In genomic region chr15:67863442-67863987, GRCh38 we compare ENCODE assay signal across 8 cellular contexts. TPM values are rescaled to one million over a fixed set of nuclear protein-coding genes. Genes with fewer than 3 reads are reported as not detected.
DNase-seq lines count a peak whose midpoint lies in the region; ATAC-seq, FAIRE-seq and TF ChIP-seq lines count a peak whose summit lies in the region.

No MANE protein-coding gene starts in this region.

- no peaks in the 10 kb centered on the region for H3K9me3 ChIP-seq in keratinocyte (ENCODE audit: control insufficient read depth, low read depth, low read length)

- H3K36me3 ChIP-seq in keratinocyte (ENCODE audit: control insufficient read depth in 2 of 2, extremely low read depth in 1 of 2, insufficient read depth in 2 of 2, low read length in 2 of 2): no peaks in the 10 kb centered on the region

- FAIRE-seq in keratinocyte (lab: Jason Lieb, UNC): no peak

- TF ChIP-seq CTCF in WI38 (IDR thresholded peaks at IDR 0.05; ENCODE audit: low read depth, low read length): peak; percentile 82
- peak; percentile 72 for TF ChIP-seq CTCF in cardiac fibroblast (IDR thresholded peaks at IDR 0.05; ENCODE audit: low read depth, low read length)
- peak; percentile 67 to 98 (median 91) for TF ChIP-seq CTCF in keratinocyte (optimal IDR thresholded peaks at IDR 0.05 in 1 of 3, IDR thresholded peaks at IDR 0.05 in 1 of 3, conservative IDR thresholded peaks at IDR 0.05 in 1 of 3; ENCODE audit: extremely low read depth in 1 of 3, insufficient read depth in 2 of 3, low read length in 3 of 3)

- H3K9ac ChIP-seq in keratinocyte (ENCODE audit: control insufficient read depth, extremely low read depth, insufficient read depth, low read length): peak overlapping the region; percentile 52

- no peaks in the 10 kb centered on the region for H3K27me3 ChIP-seq in keratinocyte (ENCODE audit: control insufficient read depth, extremely low read depth, insufficient read depth, low read length)

- dilution Hi-C loops in keratinocyte (cut with MboI; ENCODE audit: extremely low pct_ligation_motif_present, low sequenced_read_pairs): no loop called here

- H3K4me3 ChIP-seq in WI38 (ENCODE audit: low read depth, low read length) (peak overlapping the region; percentile 46), cardiac fibroblast (replicated peaks in 1 of 2; ENCODE audit: low read depth in 2 of 2, low read length in 2 of 2) (peak overlapping the region; percentile 42 to 53), keratinocyte (ENCODE audit: control insufficient read depth in 2 of 3, extremely low read depth in 1 of 3, insufficient read depth in 2 of 3, low read depth in 1 of 3, low read length in 3 of 3) (peak overlapping the region; percentile 22 to 42 (median 41))

- peak; percentile 46 for DNase-seq in NCI-H2029 (lab: John Stamatoyannopoulos, UW)
- no peak for DNase-seq in NCI-H2029 treated with DMSO at 0.1 percent for 48 hours (lab: John Stamatoyannopoulos, UW)
- DNase-seq in NCI-H2171 (lab: John Stamatoyannopoulos, UW): peak; percentile 26
- peak; percentile 72 to 87 for DNase-seq in cardiac fibroblast (ENCODE audit: low read depth in 2 of 2)
- DNase-seq in keratinocyte (ENCODE audit: low read depth, low spot score): no peak
- peak; percentile 41 to 68 for DNase-seq in stimulated activated CD4-positive, alpha-beta T cell treated with anti-CD3 and anti-CD28 coated beads, Interleukin-15, amount 100 ng/mL, for 1 hour (ENCODE audit: low read depth in 1 of 2, low spot score in 1 of 2)

- H3K4me1 ChIP-seq in keratinocyte (ENCODE audit: control insufficient read depth, extremely low read depth, insufficient read depth, low read length): peaks cover 4% of the 10 kb centered on the region

- peak overlapping the region; percentile 74 for H2AFZ ChIP-seq in keratinocyte (ENCODE audit: control insufficient read depth, low read length)

- peak overlapping the region; percentile 85 for H3K4me2 ChIP-seq in keratinocyte (ENCODE audit: control insufficient read depth, extremely low read depth, insufficient read depth, low read depth, low read length)

- no peak overlapping the region for H3K27ac ChIP-seq in keratinocyte (ENCODE audit: control insufficient read depth, insufficient read depth, low read length)

- peak; percentile 81 for ATAC-seq in HG03064 (IDR thresholded peaks at IDR 0.05; ENCODE audit: low read depth, unreplicated experiment)

- no peaks in the 10 kb centered on the region for H3K79me2 ChIP-seq in keratinocyte (ENCODE audit: control insufficient read depth, insufficient read depth, low read length)

- H4K20me1 ChIP-seq in keratinocyte (ENCODE audit: control insufficient read depth, extremely low read depth, insufficient read depth, low read length): no peaks in the 10 kb centered on the region

- no peaks in the 10 kb centered on the region for H3K9me1 ChIP-seq in keratinocyte (ENCODE audit: control insufficient read depth, extremely low read depth, insufficient read depth, low read length)

RNA-seq across cellular contexts. Expression of gene RNU6-1, which starts 23.7 kb away (rescaled TPM):
- polyA plus RNA-seq in keratinocyte: not detected in 3 replicates
- polyA plus RNA-seq in keratinocyte (2011; ENCODE audit: low read depth): not detected
- polyA plus RNA-seq in keratinocyte (2011; cell fraction: cytosol; rRNA removed): not detected in 2 replicates
- not detected in 2 replicates for polyA plus RNA-seq in keratinocyte (2011; cell fraction: nucleus; rRNA removed)
- polyA plus RNA-seq in keratinocyte (2012; ENCODE audit: low replicate concordance): not detected in 2 replicates
- not detected in 3 replicates for polyA minus RNA-seq in keratinocyte
- polyA minus RNA-seq in keratinocyte (2011; cell fraction: cytosol; rRNA and poly(A)+ RNA removed): not detected
- polyA minus RNA-seq in keratinocyte (2011; cell fraction: nucleus; rRNA and poly(A)+ RNA removed): not detected in 2 replicates

RNA-seq across cellular contexts. Expression of gene SKOR1, which starts 38.2 kb away (rescaled TPM):
- 0.03 TPM in 2 of 3 replicates, not detected in the other for polyA plus RNA-seq in keratinocyte
- not detected for polyA plus RNA-seq in keratinocyte (2011; ENCODE audit: low read depth)
- 0.03 TPM in 1 of 2 replicates, not detected in the other for polyA plus RNA-seq in keratinocyte (2011; cell fraction: cytosol; rRNA removed)
- 0.13 TPM in 1 of 2 replicates, not detected in the other for polyA plus RNA-seq in keratinocyte (2011; cell fraction: nucleus; rRNA removed)
- 0.03 and 0.14 TPM in 2 replicates for polyA plus RNA-seq in keratinocyte (2012; ENCODE audit: low replicate concordance)
- not detected in 3 replicates for polyA minus RNA-seq in keratinocyte
- polyA minus RNA-seq in keratinocyte (2011; cell fraction: cytosol; rRNA and poly(A)+ RNA removed): not detected
- 0.21 and 0.31 TPM in 2 replicates for polyA minus RNA-seq in keratinocyte (2011; cell fraction: nucleus; rRNA and poly(A)+ RNA removed)

Comparison
In these comparisons a context has a peak if more than half of its experiments do, and no peak if none do; other contexts are left out.
1. DNase-seq: peak in NCI-H2029 (single experiment), NCI-H2171 (single experiment), cardiac fibroblast (2 of 2) and stimulated activated CD4-positive, alpha-beta T cell treated with anti-CD3 and anti-CD28 coated beads, Interleukin-15, amount 100 ng/mL, for 1 hour (2 of 2); none in NCI-H2029 treated with DMSO at 0.1 percent for 48 hours (single experiment) and keratinocyte (single experiment).
2. Peak in every context shown above with its lines, with median percentiles within 50 percentile points of each other: H3K4me3 ChIP-seq and CTCF ChIP-seq.